23 cellular contexts compared by ENCODE assay signal in the genomic region with DNA sequence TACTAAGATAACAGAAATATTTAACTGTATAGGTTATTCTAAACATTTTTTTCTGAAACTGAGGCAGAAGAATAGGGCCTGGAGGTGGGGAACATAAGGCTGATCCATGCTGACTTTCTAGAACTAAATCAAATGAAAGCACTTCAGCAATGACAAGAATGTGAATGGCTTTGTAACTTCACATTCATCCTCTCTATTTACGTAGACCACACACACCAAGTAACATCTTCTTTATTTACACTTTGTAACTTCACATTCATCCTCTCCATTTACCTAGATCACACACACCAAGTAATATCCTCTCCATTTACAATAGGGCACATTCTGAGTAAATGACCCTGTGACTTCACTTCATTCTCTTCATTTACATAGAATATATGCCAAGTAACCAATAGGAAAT.
DNase-seq lines count a peak whose midpoint lies in the region; ATAC-seq, FAIRE-seq and TF ChIP-seq lines count a peak whose summit lies in the region.
"Had no signal": no experiment of that assay in that cellular context is flagged by ENCODE, and none has a peak within 500 bp of the region (broad histone marks: within the 10 kb centered on the region; RNA-seq: fewer than 3 reads in every experiment).

No MANE protein-coding gene starts in this region.

- no peaks in the 10 kb centered on the region for H4K20me1 ChIP-seq in H1 (replicated peaks in 1 of 2; ENCODE audit: control insufficient read depth in 1 of 2, insufficient read depth in 2 of 2, low read length in 2 of 2)

- TF ChIP-seq EP300 in H1 (IDR thresholded peaks at IDR 0.05; ENCODE audit: borderline replicate concordance in 1 of 2, low read depth in 2 of 2, low read length in 2 of 2), result peak in 1 of 2 experiments; percentile 34; a peak in 1 of 3 replicates
- TF ChIP-seq EP300 in tibial nerve (IDR thresholded peaks at IDR 0.05), result no peak

- no peak overlapping the region for H2AFZ ChIP-seq in H1 (ENCODE audit: low read length)

- TF ChIP-seq POLR2A in H1 (IDR thresholded peaks at IDR 0.05; ENCODE audit: control extremely low read depth in 1 of 2, low read depth in 2 of 2, low read length in 2 of 2) (no peak), tibial nerve (IDR thresholded peaks at IDR 0.05) (no peak)

- in situ Hi-C loops in brain microvascular endothelial cell (cut with HindIII; ENCODE audit: low pct_ligation_motif_present, low sequenced_read_pairs), result no loop called here

- no peak overlapping the region for H2BK12ac ChIP-seq in H1 (ENCODE audit: low read depth, low read length)

- H3K23ac ChIP-seq in H1 (ENCODE audit: insufficient read length) (no peak overlapping the region), mesendoderm (ENCODE audit: low read length) (no peak overlapping the region)

- no peak overlapping the region for H2BK20ac ChIP-seq in H1 (ENCODE audit: low read length)

- DNase-seq in AG10803 (ENCODE audit: low read depth) (peak; percentile 1), H1 (ENCODE audit: low read depth in 1 of 2, low spot score in 2 of 2) (no peak), mesendoderm (peak; percentile 65), tibial nerve (ENCODE audit: low spot score in 2 of 2) (no peak), brain microvascular endothelial cell (no peak)
- DNase-seq: Caco-2; CD4-positive, alpha-beta T cell; EL; H7; MV-4-11; NCI-H1694 treated with DMSO at 0.1 percent for 48 hours; NCI-H2227 treated with DMSO at 0.1 percent for 48 hours; NCI-H524; NCI-H82; PC-3; RPMI8226; SHP77 treated with DMSO at 0.1 percent for 48 hours; SK-N-SH had no signal

- H3K23me2 ChIP-seq in H1 (ENCODE audit: low read depth, low read length), result no peaks in the 10 kb centered on the region

- POLR2A ChIA-PET in H1 (lab: Charles Lee; ENCODE audit: partially characterized antibody), result no interaction called here

- H4K5ac ChIP-seq in H1 (ENCODE audit: insufficient read length, low read depth, low read length), result no peak overlapping the region
- H4K5ac ChIP-seq in mesendoderm (ENCODE audit: low read length), result no peak overlapping the region

- H3K27me3 ChIP-seq in HUES64 (ENCODE audit: insufficient read depth, low read length) (no peaks in the 10 kb centered on the region), H1 (replicated peaks in 1 of 4; ENCODE audit: control insufficient read depth in 3 of 4, extremely low read depth in 1 of 4, insufficient read depth in 3 of 4, low read length in 3 of 4) (no peaks in the 10 kb centered on the region), mesendoderm (ENCODE audit: insufficient read depth, low read length, poor library complexity) (no peaks in the 10 kb centered on the region), tibial nerve (no peaks in the 10 kb centered on the region), brain microvascular endothelial cell (replicated peaks) (no peaks in the 10 kb centered on the region)

- H2BK15ac ChIP-seq in H1 (ENCODE audit: low read length) (no peak overlapping the region), mesendoderm (replicated peaks; ENCODE audit: low read depth) (no peak overlapping the region)

- no peak overlapping the region; the same call in 1 of the 2 replicates for H3K18ac ChIP-seq in H1 (ENCODE audit: extremely low read depth, low read length)
- no peak overlapping the region for H3K18ac ChIP-seq in mesendoderm (ENCODE audit: low read length)

- H3K4me1 ChIP-seq in HUES64 (ENCODE audit: insufficient read depth, low read length) (peaks cover 11% of the 10 kb centered on the region), H1 (replicated peaks in 1 of 4; ENCODE audit: control insufficient read depth in 3 of 4, insufficient read depth in 4 of 4, low read length in 3 of 4) (no peaks in the 10 kb centered on the region), mesendoderm (ENCODE audit: control insufficient read depth, low read depth, low read length) (no peaks in the 10 kb centered on the region), tibial nerve (no peaks in the 10 kb centered on the region)
- H3K4me1 ChIP-seq: Caco-2 had no signal

- no peak for FAIRE-seq in H1 (lab: Jason Lieb, UNC)
- FAIRE-seq: GM12878 had no signal

- H4K8ac ChIP-seq in H1 (ENCODE audit: extremely low read depth, insufficient read depth, low read length) (no peak overlapping the region), mesendoderm (ENCODE audit: low read depth, low read length) (no peak overlapping the region)

- no peak overlapping the region for H4K91ac ChIP-seq in H1 (replicated peaks; ENCODE audit: insufficient read length, low read length)

- no peak for ATAC-seq in HG03139 (IDR thresholded peaks at IDR 0.05; ENCODE audit: unreplicated experiment)
- no peak for ATAC-seq in GM18909 (IDR thresholded peaks at IDR 0.05; ENCODE audit: poor library complexity, unreplicated experiment)
- ATAC-seq: GM12878, K562, PC-3 had no signal

- H3K79me1 ChIP-seq in H1 (ENCODE audit: low read depth, low read length) (no peaks in the 10 kb centered on the region), mesendoderm (ENCODE audit: low read length) (no peaks in the 10 kb centered on the region)

- no peak for TF ChIP-seq RAD21 in H1 (IDR thresholded peaks at IDR 0.05 in 1 of 2, conservative IDR thresholded peaks at IDR 0.05 in 1 of 2; ENCODE audit: low read depth in 2 of 2, low read length in 2 of 2)

- H3K9me3 ChIP-seq in HUES64 (ENCODE audit: insufficient read depth, low read depth, low read length) (peaks cover 16% of the 10 kb centered on the region), H1 (ENCODE audit: insufficient read depth in 2 of 2, low read depth in 1 of 2, low read length in 1 of 2) (peaks cover 14 to 17% of the 10 kb centered on the region in 2 experiments), tibial nerve (no peaks in the 10 kb centered on the region)
- H3K9me3 ChIP-seq: Caco-2, SK-N-SH had no signal

- H3K79me2 ChIP-seq in H1 (ENCODE audit: control insufficient read depth in 1 of 2, insufficient read depth in 2 of 2, low read length in 2 of 2) (no peaks in the 10 kb centered on the region), mesendoderm (ENCODE audit: control insufficient read depth, insufficient read depth, low read length) (no peaks in the 10 kb centered on the region)

- no peak overlapping the region for H3K14ac ChIP-seq in H1 (ENCODE audit: insufficient read length)

- H2AK5ac ChIP-seq in H1 (ENCODE audit: low read depth, low read length) (no peak overlapping the region), mesendoderm (ENCODE audit: low read length) (no peak overlapping the region)

- TF ChIP-seq CTCF in AG10803 (conservative IDR thresholded peaks at IDR 0.05; ENCODE audit: low read length) (no peak), H1 (IDR thresholded peaks at IDR 0.05; ENCODE audit: control extremely low read depth in 1 of 3, insufficient read depth in 1 of 3, low read depth in 1 of 3, low read length in 3 of 3) (no peak), tibial nerve (IDR thresholded peaks at IDR 0.05) (no peak), brain microvascular endothelial cell (IDR thresholded peaks at IDR 0.05; ENCODE audit: low read depth, low read length, missing control alignments) (no peak)

- H3K56ac ChIP-seq in H1 (replicated peaks; ENCODE audit: insufficient read length, low read depth, low read length) (no peak overlapping the region), mesendoderm (ENCODE audit: low read length) (no peak overlapping the region)

- H3K27ac ChIP-seq in HUES64 (ENCODE audit: low read depth, low read length) (peak overlapping the region; percentile 48; the same call in 1 of the 2 replicates), H1 (ENCODE audit: low read depth, low read length) (no peak overlapping the region), mesendoderm (ENCODE audit: low read depth, low read length) (no peak overlapping the region), tibial nerve (no peak overlapping the region), brain microvascular endothelial cell (no peak overlapping the region)

- 0 out of 2 replicates have a peak, but pooled peaks cover 4% of the 10 kb centered on the region for H3K36me3 ChIP-seq in HUES64 (ENCODE audit: insufficient read depth, low read length)
- peaks cover 0 to 9% (median 3%) of the 10 kb centered on the region in 4 experiments; a peak in 3 of 8 replicates for H3K36me3 ChIP-seq in H1 (ENCODE audit: control insufficient read depth in 2 of 4, insufficient read depth in 4 of 4, low read length in 3 of 4)
- H3K36me3 ChIP-seq in mesendoderm (ENCODE audit: control insufficient read depth, insufficient read depth, low read length), result no peaks in the 10 kb centered on the region
- no peaks in the 10 kb centered on the region for H3K36me3 ChIP-seq in tibial nerve
- no peaks in the 10 kb centered on the region for H3K36me3 ChIP-seq in brain microvascular endothelial cell (replicated peaks)

- H3K4me3 ChIP-seq in AG10803 (ENCODE audit: low read length) (no peak overlapping the region), HUES64 (ENCODE audit: low read length) (no peak overlapping the region), H1 (ENCODE audit: extremely low read depth in 1 of 4, insufficient read depth in 2 of 4, low read depth in 3 of 4, low read length in 4 of 4) (no peak overlapping the region), mesendoderm (ENCODE audit: low read length) (no peak overlapping the region), tibial nerve (no peak overlapping the region), brain microvascular endothelial cell (ENCODE audit: low read depth, low read length) (no peak overlapping the region)
- H3K4me3 ChIP-seq: GM12878, K562 had no signal

- H2BK5ac ChIP-seq in H1 (ENCODE audit: low read depth, low read length) (no peak overlapping the region), mesendoderm (ENCODE audit: low read length) (no peak overlapping the region)

- H3K4ac ChIP-seq in H1 (replicated peaks; ENCODE audit: insufficient read length, low read depth, low read length) (no peak overlapping the region), mesendoderm (ENCODE audit: low read depth, low read length) (no peak overlapping the region)

- CTCF ChIA-PET in H1 (lab: Charles Lee; ENCODE audit: partially characterized antibody), result no interaction called here

- 74% methylated on average over 1 of the region's 1 CpG for WGBS in HUES64
- WGBS in H1 (ENCODE audit: extremely low coverage in 1 of 2, insufficient coverage in 1 of 2, insufficient read length in 1 of 2, insufficient replicate concordance in 2 of 2, low coverage in 1 of 2, low lambda C conversion rate in 2 of 2, missing lambda C conversion rate in 1 of 2), 2 experiments, result 44% methylated on average over 1 of the region's 1 CpG; no CpG with 5 or more reads in 1 of the 2 experiments
- WGBS in mesendoderm (ENCODE audit: extremely low coverage, insufficient coverage, low lambda C conversion rate), result no CpG with 5 or more reads among the region's 1 CpG
- 75 to 81% methylated on average over 1 of the region's 1 CpG for WGBS in tibial nerve, 2 donors

- H2BK120ac ChIP-seq in H1 (replicated peaks; ENCODE audit: low read depth, low read length), result no peak overlapping the region
- no peak overlapping the region for H2BK120ac ChIP-seq in mesendoderm (ENCODE audit: low read depth, low read length)

- H3K9ac ChIP-seq in HUES64 (ENCODE audit: low read depth, low read length) (no peak overlapping the region), H1 (replicated peaks in 1 of 4; ENCODE audit: extremely low read depth in 1 of 4, low read depth in 3 of 4, low read length in 3 of 4) (no peak overlapping the region), mesendoderm (ENCODE audit: low read length) (no peak overlapping the region)
- H3K9ac ChIP-seq: SK-N-SH had no signal

- no peak overlapping the region for H3K4me2 ChIP-seq in H1 (ENCODE audit: insufficient read depth in 1 of 2, low read depth in 2 of 2, low read length in 2 of 2)
- no peak overlapping the region for H3K4me2 ChIP-seq in mesendoderm (ENCODE audit: low read length)
- H3K4me2 ChIP-seq: SK-N-SH had no signal

Comparison
In these comparisons a context has a peak if more than half of its experiments do, and no peak if none do; other contexts are left out.
1. DNase-seq: peak in AG10803 (single experiment) and mesendoderm (single experiment); none in H1 (0 of 2), tibial nerve (0 of 2) and brain microvascular endothelial cell (single experiment).